ENCODE assay signal across 8 cellular contexts in the genomic region with DNA sequence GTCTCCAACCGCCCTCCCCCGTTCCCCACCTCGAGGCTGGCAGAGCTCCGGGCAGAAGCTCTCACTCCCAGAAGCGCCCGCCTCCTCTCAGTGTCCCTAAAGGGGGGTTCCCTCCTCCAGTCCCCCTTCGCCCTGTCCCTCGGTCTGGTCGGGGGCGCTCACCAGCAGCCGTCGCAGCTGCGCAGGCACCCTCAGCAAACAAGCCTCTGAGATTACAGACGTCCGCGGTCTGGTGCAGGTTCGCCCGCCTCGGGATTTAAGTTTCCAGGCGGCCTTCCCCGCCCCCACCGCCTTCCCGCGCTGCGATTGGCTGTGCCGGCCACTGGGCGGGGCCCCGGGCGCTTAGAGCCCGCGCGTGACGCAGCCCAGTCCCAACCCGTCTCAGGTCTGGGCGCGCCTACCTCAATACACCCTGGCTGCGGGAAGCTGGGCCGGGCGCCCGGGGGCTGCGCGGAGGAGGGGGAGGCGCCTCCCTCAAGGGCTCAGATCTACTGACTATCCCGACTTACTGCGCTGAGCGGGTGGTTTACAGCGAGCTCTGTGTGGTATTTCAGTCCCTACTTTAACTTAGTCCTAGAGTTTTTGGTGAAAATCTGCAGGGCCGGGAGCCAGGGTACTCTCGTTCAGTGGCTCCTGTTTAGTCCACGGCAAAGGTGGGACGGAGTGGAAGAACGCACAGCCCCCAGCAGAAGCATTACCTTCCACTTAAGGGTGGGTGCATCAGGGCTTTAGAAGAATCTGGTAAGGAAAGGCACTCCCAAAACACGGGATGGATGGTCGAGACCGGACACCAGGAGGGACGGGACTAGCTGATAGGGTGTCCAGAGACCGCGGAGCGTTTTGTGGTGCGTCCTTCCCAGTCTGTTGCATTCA. TPM values are rescaled to one million over a fixed set of nuclear protein-coding genes. Genes with fewer than 3 reads are reported as not detected.
A peak's percentile ranks its signal among the peaks of the same experiment; 100 is the strongest.
DNase-seq lines count a peak whose midpoint lies in the region; ATAC-seq lines count a peak whose summit lies in the region.

A gene (minus strand): TSS at position 234 of the 873 bp plus-strand sequence. CDS start 1,099 bp downstream, outside the sequence.

- peak; percentile 87 for DNase-seq in NCI-H82 treated with DMSO at 0.1 percent for 48 hours (lab: John Stamatoyannopoulos, UW; ENCODE audit: unreplicated experiment)
- peak; percentile 45 to 50 for DNase-seq in activated CD8-positive, alpha-beta memory T cell treated with anti-CD3 and anti-CD28 coated beads for 4 hours (ENCODE audit: low read depth in 2 of 2)
- peak; percentile 37 for DNase-seq in stimulated activated CD8-positive, alpha-beta memory T cell treated with anti-CD3 and anti-CD28 coated beads, Interleukin-15, amount 100 ng/mL, for 1 hour (ENCODE audit: low read depth)

- peak within 1 kb of the TSS; percentile 40 to 71 (median 66) for H3K9ac ChIP-seq in BLaER1 treated with 17β-estradiol and CSF1 and Interleukin-3, amounts not matched to agents 10 nM and 100 nM
- peak within 1 kb of the TSS; percentile 76 for H3K9ac ChIP-seq in endocrine pancreas (ENCODE audit: control insufficient read depth, insufficient read depth, low read length)

- H3K4me2 ChIP-seq in BLaER1 treated with 17β-estradiol and CSF1 and Interleukin-3, amounts not matched to agents 10 nM and 100 nM, result peak within 1 kb of the TSS; percentile 79 to 97 (median 93)

- H3K27ac ChIP-seq in BLaER1 treated with 17β-estradiol and CSF1 and Interleukin-3, amounts not matched to agents 10 nM and 100 nM, result peak within 1 kb of the TSS in 2 of 11 experiments; percentile 6 to 10; a peak in 1 of 22 replicates
- H3K27ac ChIP-seq in mesodermal cell (ENCODE audit: low read depth, low read length, severe bottlenecking), result peak within 1 kb of the TSS; percentile 78

- H3K4me3 ChIP-seq in BLaER1 treated with 17β-estradiol and CSF1 and Interleukin-3, amounts not matched to agents 10 nM and 100 nM, result peak within 1 kb of the TSS; percentile 56 to 74 (median 62)
- H3K4me3 ChIP-seq in endocrine pancreas (ENCODE audit: control insufficient read depth, insufficient read depth, low read length) (peak within 1 kb of the TSS; percentile 39), mesodermal cell (ENCODE audit: extremely low read depth, insufficient read depth, low read length, poor library complexity, severe bottlenecking) (peak within 1 kb of the TSS; percentile 66)

- 0 to 1% methylated on average over 43 to 46 of the region's 60 CpGs for WGBS in mesodermal cell (ENCODE audit: insufficient coverage in 2 of 2), 2 experiments

- peaks cover 8 to 22% (median 12%) of the 10 kb centered on the region in 11 experiments; a peak in 20 of 22 replicates for H3K27me3 ChIP-seq in BLaER1 treated with 17β-estradiol and CSF1 and Interleukin-3, amounts not matched to agents 10 nM and 100 nM
- no peaks in the 10 kb centered on the region for H3K27me3 ChIP-seq in endocrine pancreas (ENCODE audit: control insufficient read depth, insufficient read depth, low read length)

- H3K4me1 ChIP-seq in BLaER1 treated with 17β-estradiol and CSF1 and Interleukin-3, amounts not matched to agents 10 nM and 100 nM, result peaks cover 0 to 34% (median 12%) of the 10 kb centered on the region in 10 experiments; a peak in 17 of 20 replicates
- H3K4me1 ChIP-seq in endocrine pancreas (ENCODE audit: control insufficient read depth, insufficient read depth, low read length) (no peaks in the 10 kb centered on the region), mesodermal cell (ENCODE audit: control insufficient read depth, insufficient read depth, low read length, poor library complexity, severe bottlenecking) (no peaks in the 10 kb centered on the region)

- no peaks in the 10 kb centered on the region for H4K20me1 ChIP-seq in BLaER1 treated with 17β-estradiol and CSF1 and Interleukin-3, amounts not matched to agents 10 nM and 100 nM

- no peaks in the 10 kb centered on the region for H3K36me3 ChIP-seq in BLaER1 treated with 17β-estradiol and CSF1 and Interleukin-3, amounts not matched to agents 10 nM and 100 nM
- H3K36me3 ChIP-seq in endocrine pancreas (ENCODE audit: control insufficient read depth, insufficient read depth, low read length) (no peaks in the 10 kb centered on the region), mesodermal cell (ENCODE audit: control insufficient read depth, insufficient read depth, low read length) (peaks cover 20% of the 10 kb centered on the region)

- H3K9me3 ChIP-seq in BLaER1 treated with 17β-estradiol and CSF1 and Interleukin-3, amounts not matched to agents 10 nM and 100 nM (replicated peaks in 1 of 11), result no peaks in the 10 kb centered on the region
- H3K9me3 ChIP-seq in endocrine pancreas (ENCODE audit: control insufficient read depth, low read length), result no peaks in the 10 kb centered on the region
- H3K9me3 ChIP-seq in mesodermal cell (ENCODE audit: control insufficient read depth, low read length), result no peaks in the 10 kb centered on the region

- ATAC-seq in GM19438 (IDR thresholded peaks at IDR 0.05; ENCODE audit: low read depth, unreplicated experiment), result peak; percentile 98
- peak; percentile 78 for ATAC-seq in HG03565 (IDR thresholded peaks at IDR 0.05; ENCODE audit: unreplicated experiment)

RNA-seq across cellular contexts. Expression of the gene that starts here (rescaled TPM):
- polyA plus RNA-seq in mesodermal cell (2013, experiment 1 of 2), result 36.3 TPM
- 43.6 TPM for polyA plus RNA-seq in mesodermal cell (2013, experiment 2 of 2)

Comparison
In these comparisons a context has a peak if more than half of its experiments do, and no peak if none do; other contexts are left out.
1. DNase-seq: peak in every context shown above with its lines; median percentile 87 in NCI-H82 treated with DMSO at 0.1 percent for 48 hours; 48 in activated CD8-positive, alpha-beta memory T cell treated with anti-CD3 and anti-CD28 coated beads for 4 hours; 37 in stimulated activated CD8-positive, alpha-beta memory T cell treated with anti-CD3 and anti-CD28 coated beads, Interleukin-15, amount 100 ng/mL, for 1 hour.